In genomic region chr7:145582742-145583303, GRCh38 we compare ENCODE assay signal across 36 cellular contexts.
"Had no signal": no experiment of that assay in that cellular context is flagged by ENCODE, and none has a peak within 500 bp of the region (broad histone marks: within the 10 kb centered on the region; RNA-seq: fewer than 3 reads in every experiment).

No MANE protein-coding gene starts in this region.

- H3K27me3 Mint-ChIP-seq: activated B cell treated with CpG ODN at 0.5 μM for 24 hours; activated CD4-positive, alpha-beta memory T cell treated with anti-CD3 and anti-CD28 coated beads for 36 hours; activated CD4-positive, alpha-beta T cell treated with anti-CD3 and anti-CD28 coated beads, Interleukin-2, amount 10 ng/mL, durations not matched to agents 24 days and 14 days; activated CD8-positive, alpha-beta memory T cell treated with anti-CD3 and anti-CD28 coated beads, Interleukin-2, amount 10 ng/mL, durations not matched to agents 7 days and 5 days; activated CD8-positive, alpha-beta T cell treated with anti-CD3 and anti-CD28 coated beads for 36 hours; activated naive CD4-positive, alpha-beta T cell treated with anti-CD3 and anti-CD28 coated beads, Interleukin-2, amount 10 ng/mL, durations not matched to agents 7 days and 5 days; activated naive CD4-positive, alpha-beta T cell treated with anti-CD3 and anti-CD28 coated beads, Interleukin-2, amount 50 U/mL, for 24 hours; activated naive CD8-positive, alpha-beta T cell; activated naive CD8-positive, alpha-beta T cell treated with anti-CD3 and anti-CD28 coated beads, Interleukin-2, amount 10 ng/mL, durations not matched to agents 7 days and 5 days; activated naive CD8-positive, alpha-beta T cell treated with anti-CD3 and anti-CD28 coated beads, Interleukin-2, amount 50 U/mL, for 24 hours; activated T-cell treated with anti-CD3 and anti-CD28 coated beads, Interleukin-2, amount 50 U/mL, for 24 hours; central memory CD8-positive, alpha-beta T cell had no signal

- H3K9me3 Mint-ChIP-seq: activated CD4-positive, alpha-beta T cell treated with anti-CD3 and anti-CD28 coated beads, Interleukin-2, amount 10 ng/mL, durations not matched to agents 24 days and 14 days; central memory CD8-positive, alpha-beta T cell had no signal

- DNase-seq: activated B cell treated with CpG ODN at 0.5 μM for 24 hours; activated CD4-positive, alpha-beta memory T cell treated with anti-CD3 and anti-CD28 coated beads for 36 hours; activated CD4-positive, alpha-beta T cell treated with anti-CD3 and anti-CD28 coated beads for 4 hours; activated CD4-positive, alpha-beta T cell treated with anti-CD3 and anti-CD28 coated beads, Interleukin-2, amount 10 ng/mL, durations not matched to agents 24 days and 14 days; activated CD4-positive, alpha-beta T cell treated with anti-CD3 and anti-CD28 coated beads, Interleukin-2, amount 50 U/mL, for 1 hour; activated CD4-positive, alpha-beta T cell treated with anti-CD3 and anti-CD28 coated beads, Interleukin-2, amount 50 U/mL, for 4 hours; activated CD4-positive, CD25-positive, alpha-beta regulatory T cell treated with anti-CD3 and anti-CD28 coated beads, Interleukin-2, amount 50 U/mL, for 72 hours; activated CD8-positive, alpha-beta memory T cell treated with anti-CD3 and anti-CD28 coated beads for 24 hours; activated CD8-positive, alpha-beta memory T cell treated with anti-CD3 and anti-CD28 coated beads, Interleukin-2, amount 10 ng/mL, durations not matched to agents 7 days and 5 days; activated CD8-positive, alpha-beta memory T cell treated with anti-CD3 and anti-CD28 coated beads, Interleukin-2, amount 50 U/mL, for 48 hours; activated CD8-positive, alpha-beta T cell treated with anti-CD3 and anti-CD28 coated beads for 36 hours; activated effector memory CD4-positive, alpha-beta T cell treated with Interleukin-2 at 50 U/mL for 16 hours; activated gamma-delta T cell; activated naive CD4-positive, alpha-beta T cell treated with anti-CD3 and anti-CD28 coated beads, Interleukin-2, amount 10 ng/mL, durations not matched to agents 7 days and 5 days; activated naive CD4-positive, alpha-beta T cell treated with Interleukin-2 at 50 U/mL for 16 hours; activated naive CD8-positive, alpha-beta T cell treated with anti-CD3 and anti-CD28 coated beads, Interleukin-2, amount 10 ng/mL, durations not matched to agents 7 days and 5 days; activated naive CD8-positive, alpha-beta T cell treated with anti-CD3 and anti-CD28 coated beads, Interleukin-2, amount 50 U/mL, for 24 hours; activated T-cell treated with anti-CD3 and anti-CD28 coated beads, Interleukin-2, amount 50 U/mL, for 24 hours; activated T-cell treated with anti-CD3 and anti-CD28 coated beads, Interleukin-2, amount 50 U/mL, for 48 hours; amygdala; anterior cingulate cortex; caudate nucleus; cerebellar nuclear complex; T-helper 1 cell; T-helper 2 cell; T-helper 9 cell had no signal

- H3K36me3 ChIP-seq: ascending aorta, cardiac muscle cell had no signal

- H3K9me3 ChIP-seq: ascending aorta had no signal

- H3K27ac Mint-ChIP-seq: activated B cell treated with CpG ODN at 0.5 μM for 24 hours; activated CD4-positive, alpha-beta memory T cell treated with anti-CD3 and anti-CD28 coated beads for 36 hours; activated CD4-positive, alpha-beta T cell treated with anti-CD3 and anti-CD28 coated beads, Interleukin-2, amount 10 ng/mL, durations not matched to agents 24 days and 14 days; activated CD8-positive, alpha-beta memory T cell treated with anti-CD3 and anti-CD28 coated beads, Interleukin-2, amount 10 ng/mL, durations not matched to agents 7 days and 5 days; activated CD8-positive, alpha-beta T cell treated with anti-CD3 and anti-CD28 coated beads for 36 hours; activated naive CD4-positive, alpha-beta T cell treated with anti-CD3 and anti-CD28 coated beads, Interleukin-2, amount 10 ng/mL, durations not matched to agents 7 days and 5 days; activated naive CD4-positive, alpha-beta T cell treated with anti-CD3 and anti-CD28 coated beads, Interleukin-2, amount 50 U/mL, for 24 hours; activated naive CD8-positive, alpha-beta T cell; activated naive CD8-positive, alpha-beta T cell treated with anti-CD3 and anti-CD28 coated beads, Interleukin-2, amount 10 ng/mL, durations not matched to agents 7 days and 5 days; activated naive CD8-positive, alpha-beta T cell treated with anti-CD3 and anti-CD28 coated beads, Interleukin-2, amount 50 U/mL, for 24 hours; activated T-cell treated with anti-CD3 and anti-CD28 coated beads, Interleukin-2, amount 50 U/mL, for 24 hours; activated T-helper 2 cell treated with anti-CD3 and anti-CD28 coated beads, Interferon-gamma antibody, Interleukin-2, Interleukin-4, amounts not matched to agents 10 μg/mL and 5 μg/mL and 100 μg/mL, durations not matched to agents 14 hours and 24 hours and 36 hours; brain; T-helper 1 cell treated with Interleukin-12 subunit alpha and Interleukin-12 subunit beta and Interleukin-4 antibody, amounts not matched to agents 30 μg/mL and 1 μg/mL, for 36 hours; T-helper 2 cell treated with Interferon-gamma antibody and Interleukin-4, amounts not matched to agents 5 μg/mL and 100 μg/mL, for 36 hours had no signal

- H3K36me3 Mint-ChIP-seq: activated CD4-positive, alpha-beta memory T cell treated with anti-CD3 and anti-CD28 coated beads for 36 hours; activated CD8-positive, alpha-beta memory T cell treated with anti-CD3 and anti-CD28 coated beads, Interleukin-2, amount 10 ng/mL, durations not matched to agents 7 days and 5 days; activated naive CD4-positive, alpha-beta T cell treated with anti-CD3 and anti-CD28 coated beads, Interleukin-2, amount 10 ng/mL, durations not matched to agents 7 days and 5 days; activated naive CD4-positive, alpha-beta T cell treated with anti-CD3 and anti-CD28 coated beads, Interleukin-2, amount 50 U/mL, for 24 hours; activated naive CD8-positive, alpha-beta T cell; activated naive CD8-positive, alpha-beta T cell treated with anti-CD3 and anti-CD28 coated beads, Interleukin-2, amount 10 ng/mL, durations not matched to agents 7 days and 5 days; brain had no signal

- H3K4me1 ChIP-seq: ascending aorta had no signal

- H3K4me3 ChIP-seq: ascending aorta, cardiac muscle cell had no signal

- H3K27me3 ChIP-seq: ascending aorta, cardiac muscle cell had no signal

- H3K4me1 Mint-ChIP-seq: activated B cell treated with CpG ODN at 0.5 μM for 24 hours; activated CD4-positive, alpha-beta T cell treated with anti-CD3 and anti-CD28 coated beads, Interleukin-2, amount 10 ng/mL, durations not matched to agents 24 days and 14 days; activated CD8-positive, alpha-beta memory T cell treated with anti-CD3 and anti-CD28 coated beads, Interleukin-2, amount 10 ng/mL, durations not matched to agents 7 days and 5 days; activated naive CD4-positive, alpha-beta T cell treated with anti-CD3 and anti-CD28 coated beads, Interleukin-2, amount 10 ng/mL, durations not matched to agents 7 days and 5 days; activated naive CD4-positive, alpha-beta T cell treated with anti-CD3 and anti-CD28 coated beads, Interleukin-2, amount 50 U/mL, for 24 hours; activated naive CD8-positive, alpha-beta T cell treated with anti-CD3 and anti-CD28 coated beads, Interleukin-2, amount 10 ng/mL, durations not matched to agents 7 days and 5 days; activated naive CD8-positive, alpha-beta T cell treated with anti-CD3 and anti-CD28 coated beads, Interleukin-2, amount 50 U/mL, for 24 hours; brain; central memory CD8-positive, alpha-beta T cell had no signal

- H3K4me3 Mint-ChIP-seq: activated B cell treated with CpG ODN at 0.5 μM for 24 hours; activated CD4-positive, alpha-beta memory T cell treated with anti-CD3 and anti-CD28 coated beads for 36 hours; activated CD4-positive, alpha-beta T cell treated with anti-CD3 and anti-CD28 coated beads, Interleukin-2, amount 10 ng/mL, durations not matched to agents 24 days and 14 days; activated CD8-positive, alpha-beta memory T cell treated with anti-CD3 and anti-CD28 coated beads, Interleukin-2, amount 10 ng/mL, durations not matched to agents 7 days and 5 days; activated CD8-positive, alpha-beta T cell treated with anti-CD3 and anti-CD28 coated beads for 36 hours; activated naive CD4-positive, alpha-beta T cell treated with anti-CD3 and anti-CD28 coated beads, Interleukin-2, amount 10 ng/mL, durations not matched to agents 7 days and 5 days; activated naive CD4-positive, alpha-beta T cell treated with anti-CD3 and anti-CD28 coated beads, Interleukin-2, amount 50 U/mL, for 24 hours; activated naive CD8-positive, alpha-beta T cell; activated naive CD8-positive, alpha-beta T cell treated with anti-CD3 and anti-CD28 coated beads, Interleukin-2, amount 10 ng/mL, durations not matched to agents 7 days and 5 days; activated naive CD8-positive, alpha-beta T cell treated with anti-CD3 and anti-CD28 coated beads, Interleukin-2, amount 50 U/mL, for 24 hours; activated T-cell treated with anti-CD3 and anti-CD28 coated beads, Interleukin-2, amount 50 U/mL, for 24 hours; brain; central memory CD8-positive, alpha-beta T cell; T-helper 1 cell treated with Interleukin-12 subunit alpha and Interleukin-12 subunit beta and Interleukin-4 antibody, amounts not matched to agents 30 μg/mL and 1 μg/mL, for 36 hours; T-helper 2 cell treated with Interferon-gamma antibody and Interleukin-4, amounts not matched to agents 5 μg/mL and 100 μg/mL, for 36 hours had no signal

- ATAC-seq: activated CD8-positive, alpha-beta memory T cell treated with anti-CD3 and anti-CD28 coated beads, Interleukin-2, amount 10 ng/mL, durations not matched to agents 7 days and 5 days; activated CD8-positive, alpha-beta T cell treated with anti-CD3 and anti-CD28 coated beads for 36 hours; activated naive CD8-positive, alpha-beta T cell treated with anti-CD3 and anti-CD28 coated beads, Interleukin-2, amount 50 U/mL, for 24 hours had no signal

- H3K27ac ChIP-seq: ascending aorta, cardiac muscle cell, VCaP had no signal
